8 cellular contexts compared by ENCODE assay signal in the genomic region with DNA sequence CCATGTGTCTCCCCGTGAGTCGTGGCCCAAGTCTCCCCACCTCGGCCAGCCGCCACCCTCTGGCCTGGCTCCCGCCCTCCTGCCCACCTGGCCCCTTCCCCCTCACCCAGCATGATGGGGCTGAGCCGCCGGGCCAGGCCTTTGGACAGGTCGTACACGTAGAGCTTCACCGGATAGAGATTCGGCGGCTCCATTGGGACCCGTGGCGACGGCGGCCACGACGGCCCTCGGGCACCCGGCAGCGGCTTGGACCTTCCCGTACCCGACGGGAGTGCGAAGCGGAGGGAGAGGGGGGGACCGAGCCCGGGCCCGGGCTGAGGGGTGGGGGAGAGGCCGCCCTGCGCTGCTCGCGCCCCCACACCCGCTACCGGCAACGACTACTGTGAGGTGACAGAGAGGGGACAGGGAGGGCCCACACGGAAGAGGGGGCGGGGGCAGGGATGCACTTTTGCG. TPM values are rescaled to one million over a fixed set of nuclear protein-coding genes. Genes with fewer than 3 reads are reported as not detected.
DNase-seq lines count a peak whose midpoint lies in the region; ATAC-seq and TF ChIP-seq lines count a peak whose summit lies in the region.

A gene (minus strand): TSS at position 398 of the 453 bp plus-strand sequence. CDS start 204 bp downstream, at position 194.

- CTCF ChIA-PET in activated CD4-positive, alpha-beta memory T cell treated with anti-CD3 and anti-CD28 coated beads, Interleukin-2, amount 10 ng/mL, durations not matched to agents 7 days and 5 days (lab: Charles Lee), result interaction anchor here (0.8 to 2.9 kb wide), 7 partner anchors 17 to 77 kb away, joined by 4 to 10 read pairs (median 6); a partner anchor contains a TSS

- POLR2A ChIA-PET in activated CD4-positive, alpha-beta memory T cell treated with anti-CD3 and anti-CD28 coated beads, Interleukin-2, amount 10 ng/mL, durations not matched to agents 7 days and 5 days (lab: Charles Lee), result interaction anchor here (0.8 to 4.8 kb wide), 34 partner anchors 9 to 669 kb away, joined by 3 to 158 read pairs (median 8); a partner anchor contains a TSS

- peak within 1 kb of the TSS; percentile 97 to 100 (median 98) for H3K4me3 Mint-ChIP-seq in CD4-positive, CD25-positive, alpha-beta regulatory T cell
- peak within 1 kb of the TSS; percentile 99 for H3K4me3 Mint-ChIP-seq in activated CD4-positive, alpha-beta memory T cell treated with anti-CD3 and anti-CD28 coated beads, Interleukin-2, amount 10 ng/mL, durations not matched to agents 7 days and 5 days
- H3K4me3 Mint-ChIP-seq in progenitor cell of endocrine pancreas (ENCODE audit: low read depth), result peak within 1 kb of the TSS; percentile 97

- H3K36me3 Mint-ChIP-seq in CD4-positive, CD25-positive, alpha-beta regulatory T cell, result peaks cover 12% of the 10 kb centered on the region
- peaks cover 44% of the 10 kb centered on the region for H3K36me3 Mint-ChIP-seq in activated CD4-positive, alpha-beta memory T cell treated with anti-CD3 and anti-CD28 coated beads, Interleukin-2, amount 10 ng/mL, durations not matched to agents 7 days and 5 days (ENCODE audit: low read depth)
- peaks cover 9% of the 10 kb centered on the region for H3K36me3 Mint-ChIP-seq in progenitor cell of endocrine pancreas (ENCODE audit: insufficient read depth)

- no peaks in the 10 kb centered on the region for H3K9me3 ChIP-seq in CD4-positive, CD25-positive, alpha-beta regulatory T cell (ENCODE audit: control insufficient read depth in 2 of 2, low read length in 2 of 2)
- H3K9me3 ChIP-seq in cardiac muscle cell (ENCODE audit: low read depth), result no peaks in the 10 kb centered on the region

- H3K36me3 ChIP-seq in CD4-positive, CD25-positive, alpha-beta regulatory T cell (ENCODE audit: control insufficient read depth, insufficient read depth, low read length), result peaks cover 15% of the 10 kb centered on the region
- peaks cover 18% of the 10 kb centered on the region for H3K36me3 ChIP-seq in cardiac muscle cell

- H3K4me1 ChIP-seq in CD4-positive, CD25-positive, alpha-beta regulatory T cell (ENCODE audit: control insufficient read depth, insufficient read depth, low read length, poor library complexity, severe bottlenecking), result peaks cover 32% of the 10 kb centered on the region
- H3K4me1 ChIP-seq in cardiac muscle cell (ENCODE audit: low read depth), result peaks cover 11% of the 10 kb centered on the region

- peaks cover 17 to 68% (median 39%) of the 10 kb centered on the region in 4 donors for H3K4me1 Mint-ChIP-seq in CD4-positive, CD25-positive, alpha-beta regulatory T cell
- H3K4me1 Mint-ChIP-seq in activated CD4-positive, alpha-beta memory T cell treated with anti-CD3 and anti-CD28 coated beads, Interleukin-2, amount 10 ng/mL, durations not matched to agents 7 days and 5 days, result peaks cover 48% of the 10 kb centered on the region
- H3K4me1 Mint-ChIP-seq in progenitor cell of endocrine pancreas (ENCODE audit: low read depth), result peaks cover 22% of the 10 kb centered on the region

- TF ChIP-seq CTCF in cardiac muscle cell (IDR thresholded peaks at IDR 0.05; ENCODE audit: low read depth, low read length) (no peak), progenitor cell of endocrine pancreas (IDR thresholded peaks at IDR 0.05; ENCODE audit: unreplicated experiment) (no peak)

- no peak for DNase-seq in CD4-positive, CD25-positive, alpha-beta regulatory T cell
- no peak for DNase-seq in activated CD4-positive, alpha-beta memory T cell treated with anti-CD3 and anti-CD28 coated beads, Interleukin-2, amount 10 ng/mL, durations not matched to agents 7 days and 5 days
- DNase-seq in cardiac muscle cell (ENCODE audit: low read depth in 1 of 2, low spot score in 1 of 2) (peak in 1 of 2 donors; percentile 25), progenitor cell of endocrine pancreas (ENCODE audit: low spot score, unreplicated experiment) (no peak), NCI-H446 (lab: John Stamatoyannopoulos, UW) (no peak), GM19240 (ENCODE audit: insufficient read length, low spot score) (no peak)

- peak within 1 kb of the TSS; percentile 92 for H3K4me3 ChIP-seq in CD4-positive, CD25-positive, alpha-beta regulatory T cell (ENCODE audit: low read depth, low read length)
- peak within 1 kb of the TSS; percentile 74 for H3K4me3 ChIP-seq in cardiac muscle cell

- H3K27me3 Mint-ChIP-seq in CD4-positive, CD25-positive, alpha-beta regulatory T cell, result no peaks in the 10 kb centered on the region
- no peaks in the 10 kb centered on the region for H3K27me3 Mint-ChIP-seq in activated CD4-positive, alpha-beta memory T cell treated with anti-CD3 and anti-CD28 coated beads, Interleukin-2, amount 10 ng/mL, durations not matched to agents 7 days and 5 days
- H3K27me3 Mint-ChIP-seq in progenitor cell of endocrine pancreas, result no peaks in the 10 kb centered on the region

- peak within 1 kb of the TSS; percentile 90 to 100 (median 100) for H3K27ac Mint-ChIP-seq in CD4-positive, CD25-positive, alpha-beta regulatory T cell
- peak within 1 kb of the TSS; percentile 97 for H3K27ac Mint-ChIP-seq in activated CD4-positive, alpha-beta memory T cell treated with anti-CD3 and anti-CD28 coated beads, Interleukin-2, amount 10 ng/mL, durations not matched to agents 7 days and 5 days
- peak within 1 kb of the TSS; percentile 99 for H3K27ac Mint-ChIP-seq in progenitor cell of endocrine pancreas

- H3K9me3 Mint-ChIP-seq in CD4-positive, CD25-positive, alpha-beta regulatory T cell, result peaks cover 0 to 2% (median 0%) of the 10 kb centered on the region in 7 donors
- H3K9me3 Mint-ChIP-seq in activated CD4-positive, alpha-beta memory T cell treated with anti-CD3 and anti-CD28 coated beads, Interleukin-2, amount 10 ng/mL, durations not matched to agents 7 days and 5 days, result no peaks in the 10 kb centered on the region
- H3K9me3 Mint-ChIP-seq in progenitor cell of endocrine pancreas (ENCODE audit: low read depth), result no peaks in the 10 kb centered on the region

- ATAC-seq in CD4-positive, CD25-positive, alpha-beta regulatory T cell (ENCODE audit: low read depth in 2 of 2), result peak; percentile 17 to 18
- ATAC-seq in GM19328 (IDR thresholded peaks at IDR 0.05; ENCODE audit: unreplicated experiment) (peak; percentile 31), HG03457 (IDR thresholded peaks at IDR 0.05; ENCODE audit: unreplicated experiment) (peak; percentile 45)

- peak within 1 kb of the TSS; percentile 100 for H3K27ac ChIP-seq in CD4-positive, CD25-positive, alpha-beta regulatory T cell (ENCODE audit: insufficient read depth, low read length, poor library complexity, severe bottlenecking)
- peak within 1 kb of the TSS; percentile 97 for H3K27ac ChIP-seq in cardiac muscle cell

- H3K27me3 ChIP-seq in CD4-positive, CD25-positive, alpha-beta regulatory T cell (ENCODE audit: control insufficient read depth, insufficient read depth, low read length), result no peaks in the 10 kb centered on the region
- H3K27me3 ChIP-seq in cardiac muscle cell, result no peaks in the 10 kb centered on the region

RNA-seq across cellular contexts. Expression of the gene that starts here (rescaled TPM):
- 30.5 TPM for total RNA-seq in CD4-positive, CD25-positive, alpha-beta regulatory T cell
- polyA plus RNA-seq in CD4-positive, CD25-positive, alpha-beta regulatory T cell, result 10 to 100 TPM in 3 of 4 donors, 1 to 10 TPM in 1; 8.6 to 22.8 (median 15.5) TPM
- total RNA-seq in activated CD4-positive, alpha-beta memory T cell treated with anti-CD3 and anti-CD28 coated beads, Interleukin-2, amount 10 ng/mL, durations not matched to agents 7 days and 5 days, result 10 to 100 TPM; 49.3 to 53.6 TPM
- 34.2 and 43.2 TPM in 2 replicates for total RNA-seq in cardiac muscle cell
- 27.3 and 27.6 TPM in 2 replicates for polyA plus RNA-seq in cardiac muscle cell
- 37.4 TPM in 2 replicates for total RNA-seq in progenitor cell of endocrine pancreas
